In the genomic region with DNA sequence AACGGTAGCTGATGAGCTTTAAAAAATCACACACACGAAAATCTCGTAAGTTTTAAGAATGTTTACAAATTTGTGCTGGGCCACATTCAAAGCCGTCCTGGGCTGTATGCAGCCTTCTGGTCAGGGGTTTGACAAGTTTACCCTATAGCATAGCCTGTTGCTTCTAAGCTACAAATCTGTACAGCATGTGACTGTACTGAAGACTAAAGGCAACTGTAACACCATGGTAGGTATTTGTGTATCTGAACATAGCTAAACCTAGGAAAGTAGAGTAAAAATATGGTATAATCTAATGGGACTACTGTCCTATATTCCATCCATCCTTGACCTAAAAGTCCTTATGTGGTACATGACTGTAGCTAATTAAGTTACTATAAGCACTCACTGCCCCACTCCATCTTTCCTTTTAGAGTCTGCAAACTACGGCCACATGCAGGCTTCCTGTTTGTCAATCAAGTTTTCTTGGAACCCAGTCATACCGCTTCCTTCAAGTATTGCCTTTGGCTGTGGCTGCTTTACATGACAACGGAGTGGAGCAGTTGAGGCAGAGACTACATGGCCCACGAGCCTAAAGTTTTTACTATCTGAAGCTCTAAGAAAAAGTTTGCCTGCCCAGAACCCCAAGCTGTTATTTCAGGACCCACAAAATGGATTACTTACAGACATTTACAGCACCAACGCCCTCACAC, we compare ENCODE assay signal across 19 cellular contexts. TPM values are rescaled to one million over a fixed set of nuclear protein-coding genes. Genes with fewer than 3 reads are reported as not detected.
A peak's percentile ranks its signal among the peaks of the same experiment; 100 is the strongest.
DNase-seq lines count a peak whose midpoint lies in the region; ATAC-seq and TF ChIP-seq lines count a peak whose summit lies in the region.
"Had no signal": no experiment of that assay in that cellular context is flagged by ENCODE, and none has a peak within 500 bp of the region (broad histone marks: within the 10 kb centered on the region; RNA-seq: fewer than 3 reads in every experiment).

No MANE protein-coding gene starts in this region.

- TF ChIP-seq CTCF in heart right ventricle (IDR thresholded peaks at IDR 0.05) (no peak), coronary artery (IDR thresholded peaks at IDR 0.05) (no peak), progenitor cell of endocrine pancreas (IDR thresholded peaks at IDR 0.05; ENCODE audit: unreplicated experiment) (no peak)

- H3K27me3 Mint-ChIP-seq in T-cell, result peaks cover 31 to 49% of the 10 kb centered on the region in 2 donors
- peaks cover 81% of the 10 kb centered on the region for H3K27me3 Mint-ChIP-seq in progenitor cell of endocrine pancreas

- no peak for ATAC-seq in heart right ventricle
- peak in 3 of 4 experiments; percentile 42 to 65 (median 59) for ATAC-seq in T-cell (replicated peaks in 1 of 4)
- ATAC-seq in GM18861 (IDR thresholded peaks at IDR 0.05; ENCODE audit: unreplicated experiment), result no peak
- no peak for ATAC-seq in GM19397 (IDR thresholded peaks at IDR 0.05; ENCODE audit: unreplicated experiment)
- ATAC-seq: mucosa of descending colon, right lobe of liver, Right ventricle myocardium inferior had no signal

- H3K4me1 Mint-ChIP-seq in T-cell (peaks cover 13 to 28% (median 23%) of the 10 kb centered on the region in 3 donors), progenitor cell of endocrine pancreas (ENCODE audit: low read depth) (peaks cover 26% of the 10 kb centered on the region)

- H3K9me3 ChIP-seq in heart right ventricle, result no peaks in the 10 kb centered on the region
- H3K9me3 ChIP-seq: mucosa of descending colon, right lobe of liver had no signal

- POLR2A ChIA-PET in T-cell (lab: Charles Lee), result no interaction called here

- H3K9me3 Mint-ChIP-seq in T-cell (no peaks in the 10 kb centered on the region), progenitor cell of endocrine pancreas (ENCODE audit: low read depth) (no peaks in the 10 kb centered on the region)
- H3K9me3 Mint-ChIP-seq: GM23338 had no signal

- no peak overlapping the region for H3K4me3 ChIP-seq in heart right ventricle
- H3K4me3 ChIP-seq in coronary artery, result no peak overlapping the region
- H3K4me3 ChIP-seq: mucosa of descending colon, right lobe of liver had no signal

- peak; percentile 67 for DNase-seq in cardiac septum (ENCODE audit: low spot score)
- no peak for DNase-seq in heart right ventricle
- DNase-seq in T-cell, result no peak
- peak; percentile 38 for DNase-seq in coronary artery (ENCODE audit: low spot score)
- no peak for DNase-seq in progenitor cell of endocrine pancreas (ENCODE audit: low spot score, unreplicated experiment)
- DNase-seq: activated CD4-positive, CD25-positive, alpha-beta regulatory T cell treated with anti-CD3 and anti-CD28 coated beads, Interleukin-2, amount 50 U/mL, for 72 hours; activated T-cell treated with anti-CD3 and anti-CD28 coated beads, Interleukin-2, amount 50 U/mL, for 1 hour; amygdala; foreskin fibroblast; mucosa of descending colon; NCI-H1930; NCI-H446 treated with DMSO at 0.1 percent for 48 hours; nucleus accumbens; right lobe of liver had no signal

- H3K36me3 Mint-ChIP-seq in T-cell (no peaks in the 10 kb centered on the region), progenitor cell of endocrine pancreas (ENCODE audit: insufficient read depth) (no peaks in the 10 kb centered on the region)

- H3K4me3 Mint-ChIP-seq in T-cell (peak overlapping the region in 1 of 3 donors; percentile 23), progenitor cell of endocrine pancreas (ENCODE audit: low read depth) (no peak overlapping the region)

- H3K27ac Mint-ChIP-seq in T-cell (peak overlapping the region in 1 of 2 donors; percentile 51), progenitor cell of endocrine pancreas (no peak overlapping the region)
- H3K27ac Mint-ChIP-seq: GM23338 had no signal

- H3K36me3 ChIP-seq in heart right ventricle, result no peaks in the 10 kb centered on the region
- H3K36me3 ChIP-seq: right lobe of liver had no signal

- H3K27ac ChIP-seq in heart right ventricle, result no peak overlapping the region
- H3K27ac ChIP-seq in coronary artery, result no peak overlapping the region
- H3K27ac ChIP-seq: right lobe of liver had no signal

- CTCF ChIA-PET in T-cell (lab: Charles Lee), result no interaction called here

- intact Hi-C loops in cardiac septum (cut with DNase I), result no loop called here
- intact Hi-C loops in heart right ventricle (cut with DNase I), result no loop called here

- WGBS in heart right ventricle, 2 donors, result 77 to 79% methylated on average over 9 of the region's 9 CpGs

- peaks cover 0 to 24% (median 13%) of the 10 kb centered on the region in 9 donors for H3K4me1 ChIP-seq in heart right ventricle
- H3K4me1 ChIP-seq: right lobe of liver had no signal

- H3K27me3 ChIP-seq in heart right ventricle, result peaks cover 0 to 64% (median 46%) of the 10 kb centered on the region in 7 donors
- H3K27me3 ChIP-seq: right lobe of liver had no signal

RNA-seq across cellular contexts. Expression of a gene that starts 18.5 kb away (rescaled TPM):
- total RNA-seq in cardiac septum (1.2 TPM), heart right ventricle (10 to 100 TPM in 1 of 10 donors, 1 to 10 TPM in 4, under 1 TPM in 2, not detected in 3; 0.59 to 10.8 (median 2.3) TPM), T-cell (1 to 10 TPM in 3 of 5 donors, not detected in 2; 2.7 to 3.8 (median 3.3) TPM), progenitor cell of endocrine pancreas (11.6 and 18.2 TPM in 2 replicates)
- polyA plus RNA-seq in heart right ventricle, result 1 to 10 TPM in 1 of 2 donors, under 1 TPM in 1; 0.88 to 1.4 TPM
- total RNA-seq: Right ventricle myocardium inferior had no signal

RNA-seq across cellular contexts. Expression of a gene that starts 22.9 kb away (rescaled TPM):
- total RNA-seq in cardiac septum, result not detected
- under 1 TPM in 1 of 10 donors, not detected in 9; 0.19 TPM for total RNA-seq in heart right ventricle
- under 1 TPM in 1 of 2 donors, not detected in 1; 0.01 TPM for polyA plus RNA-seq in heart right ventricle
- under 1 TPM in 1 of 5 donors, not detected in 4; 0.35 TPM for total RNA-seq in T-cell
- total RNA-seq in progenitor cell of endocrine pancreas, result not detected in 2 replicates
- total RNA-seq: GM23338, right lobe of liver, Right ventricle myocardium inferior had no signal

RNA-seq across cellular contexts. Expression of a gene that starts 39.8 kb away (rescaled TPM):
- total RNA-seq in cardiac septum (not detected), heart right ventricle (not detected), T-cell (1 to 10 TPM in 1 of 5 donors, under 1 TPM in 2, not detected in 2; 0.30 to 1.0 (median 0.76) TPM), progenitor cell of endocrine pancreas (not detected in 2 replicates)
- not detected for polyA plus RNA-seq in heart right ventricle
- total RNA-seq: GM23338, mucosa of descending colon, Right ventricle myocardium inferior, subcutaneous adipose tissue had no signal
- polyA plus RNA-seq: GM23338 had no signal

RNA-seq across cellular contexts. Expression of a gene that starts 59.7 kb away (rescaled TPM):
- total RNA-seq in cardiac septum (1.2 TPM), heart right ventricle (under 1 TPM in 9 of 10 donors, not detected in 1; 0.07 to 0.79 (median 0.16) TPM), T-cell (under 1 TPM in 2 of 5 donors, not detected in 3; 0.09 to 0.12 TPM), progenitor cell of endocrine pancreas (0.07 and 0.20 TPM in 2 replicates)
- under 1 TPM; 0.07 to 0.32 TPM for polyA plus RNA-seq in heart right ventricle
- total RNA-seq: GM23338, Right ventricle myocardium inferior, subcutaneous adipose tissue had no signal
- polyA plus RNA-seq: GM23338 had no signal

Comparison
In these comparisons a context has a peak if more than half of its experiments do, and no peak if none do; other contexts are left out.
1. DNase-seq: peak in cardiac septum (single experiment) and coronary artery (single experiment); none in heart right ventricle (0 of 2), T-cell (0 of 34) and progenitor cell of endocrine pancreas (single experiment).
2. ATAC-seq: peak in T-cell (3 of 4); none in heart right ventricle (0 of 8), GM18861 (single experiment) and GM19397 (single experiment).